In genomic region chr22:43231724-43232034, GRCh38 we compare ENCODE assay signal across 21 cellular contexts.
"Had no signal": no experiment of that assay in that cellular context is flagged by ENCODE, and none has a peak within 500 bp of the region (broad histone marks: within the 10 kb centered on the region; RNA-seq: fewer than 3 reads in every experiment).

No MANE protein-coding gene starts in this region.

- H3K27ac ChIP-seq: left lung, lower lobe of right lung, neutrophil, right atrium auricular region, skin epidermis, stomach, testis, thyroid gland, transverse colon, upper lobe of left lung, vagina had no signal

- H3K4me3 ChIP-seq: left lung, lower lobe of right lung, ovary, right atrium auricular region, skin epidermis, stomach, testis, thyroid gland, transverse colon, upper lobe of left lung, vagina had no signal

- H3K36me3 ChIP-seq: left lung, lower lobe of right lung, neutrophil, ovary, right atrium auricular region, stomach, thyroid gland, transverse colon, upper lobe of left lung, vagina had no signal

- H3K4me3 Mint-ChIP-seq: naive thymus-derived CD8-positive, alpha-beta T cell; nephron; neural crest cell; stimulated activated naive B cell treated with anti-CD40 and anti-IgM and Interleukin-4, amounts not matched to agents 10 μg/mL and 1 μg/mL and 100 μg/mL, for 72 hours had no signal

- FAIRE-seq: islet of Langerhans, kidney had no signal

- ATAC-seq: stimulated activated naive CD8-positive, alpha-beta T cell treated with anti-CD3 and anti-CD28 coated beads, Interleukin-15, Interleukin-2, amounts not matched to agents 100 U/mL and 50 U/mL, for 24 hours had no signal

- H3K27me3 ChIP-seq: left lung, ovary, testis, thyroid gland, upper lobe of left lung, vagina had no signal

- H3K9me3 ChIP-seq: left lung, lower lobe of right lung, neutrophil, ovary, right atrium auricular region, stomach, testis, thyroid gland, transverse colon, upper lobe of left lung, vagina had no signal

- H3K36me3 Mint-ChIP-seq: immature natural killer cell; naive thymus-derived CD8-positive, alpha-beta T cell; stimulated activated naive B cell treated with anti-CD40 and anti-IgM and Interleukin-4, amounts not matched to agents 10 μg/mL and 1 μg/mL and 100 μg/mL, for 72 hours had no signal

- H3K4me1 ChIP-seq: transverse colon had no signal

- H3K9me3 Mint-ChIP-seq: naive thymus-derived CD8-positive, alpha-beta T cell; nephron; neural crest cell; stimulated activated naive B cell treated with anti-CD40 and anti-IgM and Interleukin-4, amounts not matched to agents 10 μg/mL and 1 μg/mL and 100 μg/mL, for 72 hours had no signal

- DNase-seq: kidney, occipital lobe had no signal
